ENCODE assay signal across 8 cellular contexts in the genomic region with DNA sequence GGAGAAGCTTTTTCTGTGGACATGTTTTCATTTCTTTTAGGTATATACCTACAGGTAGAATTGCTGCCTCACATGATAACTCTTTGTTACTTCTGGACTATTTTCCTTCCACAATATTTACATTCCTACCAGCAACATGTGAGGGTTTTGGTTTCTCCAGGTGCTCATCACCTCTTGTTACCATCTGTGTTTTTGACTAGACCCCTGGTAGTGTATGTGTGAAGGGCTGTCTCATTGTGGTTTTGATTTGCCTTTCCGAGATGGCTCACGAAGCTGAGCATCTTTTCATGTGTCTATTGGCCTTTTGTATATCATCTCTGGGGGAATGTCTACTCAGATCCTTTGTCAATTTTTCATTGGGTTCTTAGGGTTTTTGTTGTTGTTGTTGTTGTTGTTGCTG. TPM values are rescaled to one million over a fixed set of nuclear protein-coding genes. Genes with fewer than 3 reads are reported as not detected.
"Had no signal": no experiment of that assay in that cellular context is flagged by ENCODE, and none has a peak within 500 bp of the region (broad histone marks: within the 10 kb centered on the region; RNA-seq: fewer than 3 reads in every experiment).

No MANE protein-coding gene starts in this region.

- DNase-seq: IMR-90, KBM-7, KG1 had no signal

- H3K4me3 ChIP-seq: K562 had no signal

- H3K27me3 Mint-ChIP-seq: IgD-negative memory B cell had no signal

- H3K27ac ChIP-seq: HL-60, KMS-11 had no signal

- H3K27ac Mint-ChIP-seq: IgD-negative memory B cell had no signal

- H3K4me2 ChIP-seq: KMS-11 had no signal

- ATAC-seq: HepG2, K562 had no signal

- H3K36me3 Mint-ChIP-seq: IgD-negative memory B cell had no signal

- H3K4me1 Mint-ChIP-seq: IgD-negative memory B cell had no signal

- H3K9ac ChIP-seq: KMS-11 had no signal

RNA-seq across cellular contexts. Expression of gene RANBP17, which starts 17.2 kb away (rescaled TPM):
- total RNA-seq: HepG2, K562 had no signal
